In the genomic region with DNA sequence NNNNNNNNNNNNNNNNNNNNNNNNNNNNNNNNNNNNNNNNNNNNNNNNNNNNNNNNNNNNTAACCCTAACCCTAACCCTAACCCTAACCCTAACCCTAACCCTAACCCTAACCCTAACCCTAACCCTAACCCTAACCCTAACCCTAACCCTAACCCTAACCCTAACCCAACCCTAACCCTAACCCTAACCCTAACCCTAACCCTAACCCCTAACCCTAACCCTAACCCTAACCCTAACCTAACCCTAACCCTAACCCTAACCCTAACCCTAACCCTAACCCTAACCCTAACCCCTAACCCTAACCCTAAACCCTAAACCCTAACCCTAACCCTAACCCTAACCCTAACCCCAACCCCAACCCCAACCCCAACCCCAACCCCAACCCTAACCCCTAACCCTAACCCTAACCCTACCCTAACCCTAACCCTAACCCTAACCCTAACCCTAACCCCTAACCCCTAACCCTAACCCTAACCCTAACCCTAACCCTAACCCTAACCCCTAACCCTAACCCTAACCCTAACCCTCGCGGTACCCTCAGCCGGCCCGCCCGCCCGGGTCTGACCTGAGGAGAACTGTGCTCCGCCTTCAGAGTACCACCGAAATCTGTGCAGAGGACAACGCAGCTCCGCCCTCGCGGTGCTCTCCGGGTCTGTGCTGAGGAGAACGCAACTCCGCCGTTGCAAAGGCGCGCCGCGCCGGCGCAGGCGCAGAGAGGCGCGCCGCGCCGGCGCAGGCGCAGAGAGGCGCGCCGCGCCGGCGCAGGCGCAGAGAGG, we compare ENCODE assay signal across 12 cellular contexts. TPM values are rescaled to one million over a fixed set of nuclear protein-coding genes. Genes with fewer than 3 reads are reported as not detected.
DNase-seq lines count a peak whose midpoint lies in the region; ATAC-seq, FAIRE-seq and TF ChIP-seq lines count a peak whose summit lies in the region.
"Not testable (repeated sequence)": the region's sequence is repeated elsewhere in the genome, so short reads cannot be mapped to it uniquely, and the experiment has no call there.
"Had no signal": no experiment of that assay in that cellular context is flagged by ENCODE, and none has a peak within 500 bp of the region (broad histone marks: within the 10 kb centered on the region; RNA-seq: fewer than 3 reads in every experiment).

No MANE protein-coding gene starts in this region.

- not testable (repeated sequence) for BruUV-seq in Caco-2 (replicated peaks; lab: Mats Ljungman, UMichigan); K562 (replicated peaks; lab: Mats Ljungman, UMichigan)

- DNase-seq in Caco-2 (peak; percentile 39 to 48), heart left ventricle (peak in 4 of 5 donors; percentile 12 to 38 (median 24)), mesenteric fat pad (ENCODE audit: low spot score) (peak; percentile 62), spleen (peak; percentile 75), transverse colon (peak; percentile 26)
- peak; percentile 27 for DNase-seq in activated CD4-positive, CD25-positive, alpha-beta regulatory T cell treated with anti-CD3 and anti-CD28 coated beads, Interleukin-2, amount 50 U/mL, for 72 hours
- peak; percentile 16 to 25 for DNase-seq in activated T-cell treated with anti-CD3 and anti-CD28 coated beads, Interleukin-2, amount 50 U/mL, for 48 hours
- DNase-seq in K562 (ENCODE audit: extremely low read depth in 1 of 4, low spot score in 3 of 4), result not testable (repeated sequence)

- H3K9ac ChIP-seq in K562 (ENCODE audit: insufficient read depth in 1 of 2, low read depth in 2 of 2, low read length in 2 of 2), result not testable (repeated sequence)

- not testable (repeated sequence) for TF ChIP-seq RAD21 in K562 (CRISPR knock-in tag; conservative IDR thresholded peaks at IDR 0.05 in 1 of 2, IDR thresholded peaks at IDR 0.05 in 1 of 2)

- H3K36me3 ChIP-seq in Caco-2 (ENCODE audit: control insufficient read depth, insufficient read depth, low read length); K562 (ENCODE audit: control insufficient read depth, insufficient read depth, low read length); heart left ventricle; spleen; transverse colon: not testable (repeated sequence)

- not testable (repeated sequence) for FAIRE-seq in K562 (lab: Jason Lieb, UNC)

- H3K4me3 Mint-ChIP-seq in Caco-2 (ENCODE audit: unreplicated experiment), result not testable (repeated sequence)

- not testable (repeated sequence) for H3K4me3 ChIP-seq in Caco-2 (ENCODE audit: low read depth, low read length); K562; heart left ventricle; spleen; transverse colon

- H3K27ac ChIP-seq in K562 (ENCODE audit: extremely low read depth, low read depth, low read length); heart left ventricle; spleen; transverse colon: not testable (repeated sequence)

- not testable (repeated sequence) for H3K9me1 ChIP-seq in K562 (ENCODE audit: control insufficient read depth, insufficient read depth, low read length)

- CTCF ChIA-PET in Caco-2 (lab: Charles Lee); K562 (lab: Yijun Ruan, JAX; ENCODE audit: low intra/inter-chr PET ratio): not testable (repeated sequence)

- not testable (repeated sequence) for H3K36me3 Mint-ChIP-seq in Caco-2 (ENCODE audit: insufficient read depth, unreplicated experiment)

- POLR2A ChIA-PET in Caco-2 (lab: Charles Lee); K562 (lab: Yijun Ruan, JAX): not testable (repeated sequence)

- intact Hi-C loops in Caco-2 (cut with micrococcal nuclease; ENCODE audit: unreplicated experiment); K562 (cut with micrococcal nuclease); heart left ventricle (cut with DNase I); spleen (cut with DNase I; ENCODE audit: low total_unique reads); transverse colon (cut with DNase I; ENCODE audit: low total_unique reads): not testable (repeated sequence)

- H3K4me2 ChIP-seq in K562 (ENCODE audit: insufficient read depth, low read length), result not testable (repeated sequence)

- WGBS in K562 (ENCODE audit: insufficient coverage, low coverage, missing lambda C conversion rate), result no CpG with 5 or more reads among the region's 37 CpGs
- 47 to 89% (median 60%) methylated on average over 22 to 27 of the region's 37 CpGs; no CpG with 5 or more reads in 1 of the 4 donors for WGBS in heart left ventricle, 4 donors
- 71 to 82% (median 79%) methylated on average over 16 to 24 of the region's 37 CpGs; no CpG with 5 or more reads in 2 of the 5 donors for WGBS in spleen, 5 donors
- no CpG with 5 or more reads among the region's 37 CpGs for WGBS in transverse colon (ENCODE audit: low coverage in 1 of 2), 2 donors

- TF ChIP-seq EP300 in K562 (IDR thresholded peaks at IDR 0.05; ENCODE audit: low read length); transverse colon (IDR thresholded peaks at IDR 0.05; ENCODE audit: low read depth): not testable (repeated sequence)

- not testable (repeated sequence) for H3K27me3 Mint-ChIP-seq in Caco-2 (ENCODE audit: insufficient read depth, unreplicated experiment)

- not testable (repeated sequence) for TF ChIP-seq CTCF in Caco-2 (IDR thresholded peaks at IDR 0.05; ENCODE audit: insufficient read depth in 1 of 2, low read depth in 1 of 2, low read length in 1 of 2, severe bottlenecking in 1 of 2, unreplicated experiment in 1 of 2); K562 (IDR thresholded peaks at IDR 0.05 in 2 of 3, conservative IDR thresholded peaks at IDR 0.05 in 1 of 3; ENCODE audit: insufficient read depth in 2 of 3, low read depth in 1 of 3, low read length in 3 of 3); heart left ventricle (IDR thresholded peaks at IDR 0.05); spleen (IDR thresholded peaks at IDR 0.05 in 8 of 11, conservative IDR thresholded peaks at IDR 0.05 in 3 of 11); transverse colon (IDR thresholded peaks at IDR 0.05)

- H3K79me2 ChIP-seq in K562 (ENCODE audit: control insufficient read depth, insufficient read depth, low read length), result not testable (repeated sequence)

- not testable (repeated sequence) for H2AFZ ChIP-seq in K562 (ENCODE audit: low read depth, low read length)

- ATAC-seq in K562, result not testable (repeated sequence)
- peak in 3 of 4 donors; percentile 45 to 83 (median 79) for ATAC-seq in heart left ventricle

- TF ChIP-seq POLR2A in K562 (conservative IDR thresholded peaks at IDR 0.05); heart left ventricle (IDR thresholded peaks at IDR 0.05); spleen (IDR thresholded peaks at IDR 0.05); transverse colon (IDR thresholded peaks at IDR 0.05): not testable (repeated sequence)

- H3K27ac Mint-ChIP-seq in Caco-2 (ENCODE audit: unreplicated experiment), result not testable (repeated sequence)

- H4K20me1 ChIP-seq in K562 (replicated peaks; ENCODE audit: control insufficient read depth, insufficient read depth, low read length), result not testable (repeated sequence)

- H3K4me1 Mint-ChIP-seq in Caco-2 (ENCODE audit: low read depth, unreplicated experiment), result not testable (repeated sequence)

- H3K9me3 Mint-ChIP-seq in Caco-2 (ENCODE audit: unreplicated experiment), result not testable (repeated sequence)

- in situ Hi-C loops in K562 (cut with MboI); transverse colon (cut with MboI; ENCODE audit: low pct_ligation_motif_present in 1 of 4, low pct_unique_long_range_greater_than_20kb in 1 of 4, low sequenced_read_pairs in 3 of 4): not testable (repeated sequence)

- H3K4me1 ChIP-seq in Caco-2; K562 (replicated peaks in 1 of 2; ENCODE audit: control insufficient read depth in 2 of 2, insufficient read depth in 2 of 2, low read length in 2 of 2); heart left ventricle; spleen; transverse colon: not testable (repeated sequence)

- H3K27me3 ChIP-seq in Caco-2 (replicated peaks; ENCODE audit: control insufficient read depth, insufficient read depth, low read length); K562 (ENCODE audit: control insufficient read depth in 2 of 2, insufficient read depth in 2 of 2, low read length in 2 of 2); heart left ventricle; spleen (replicated peaks in 1 of 7); transverse colon: not testable (repeated sequence)

- H3K9me3 ChIP-seq in Caco-2; K562 (replicated peaks; ENCODE audit: control insufficient read depth, insufficient read depth, low read depth, low read length); heart left ventricle; spleen; transverse colon: not testable (repeated sequence)

RNA-seq across cellular contexts. Expression of gene OR4F5, which starts 55.1 kb away (rescaled TPM):
- total RNA-seq in Caco-2 (2022), result not detected in 2 replicates
- total RNA-seq in K562 (2011; cell fraction: chromatin; rRNA removed; ENCODE audit: low replicate concordance), result not detected in 2 replicates
- not detected in 2 replicates for total RNA-seq in K562 (2011; cell fraction: nucleolus; rRNA removed)
- not detected in 2 replicates for total RNA-seq in K562 (2011; cell fraction: nucleoplasm; rRNA removed)
- 0.08 TPM in 1 of 2 replicates, not detected in the other for total RNA-seq in K562 (2014; rRNA removed)
- not detected in 2 replicates for total RNA-seq in K562 (2014; rRNA removed; fragmentation: Illumina TruSeq; extraction: Trizol)
- not detected in 2 replicates for total RNA-seq in K562 (2015; rRNA removed; fragmentation: Illumina TruSeq; extraction: Trizol)
- total RNA-seq in K562 (2021), result not detected in 2 replicates
- polyA plus RNA-seq in K562 (2011; rRNA removed), result not detected in 2 replicates
- polyA plus RNA-seq in K562 (2011; cell fraction: cytosol; rRNA removed), result not detected in 2 replicates
- not detected in 2 replicates for polyA plus RNA-seq in K562 (2011; cell fraction: nucleus; rRNA removed)
- not detected in 2 replicates for polyA plus RNA-seq in K562 (2012)
- not detected in 2 replicates for polyA plus RNA-seq in K562 (2014; fragmentation: Illumina TruSeq; extraction: Trizol)
- polyA plus RNA-seq in K562 (2014; fragmentation: Nextera tagmentation; extraction: Ambion mirVana), result under 1 TPM in 1 of 2 experiments, not detected in 1; 0.20 TPM
- polyA plus RNA-seq in K562 (2014; rRNA removed), result not detected in 2 replicates
- polyA minus RNA-seq in K562 (2011; rRNA and poly(A)+ RNA removed), result not detected in 2 replicates
- polyA minus RNA-seq in K562 (2011; cell fraction: cytosol; rRNA and poly(A)+ RNA removed), result not detected in 2 replicates
- not detected in 2 replicates for polyA minus RNA-seq in K562 (2011; cell fraction: nucleus; rRNA and poly(A)+ RNA removed)
- total RNA-seq in heart left ventricle, result not detected
- not detected for polyA plus RNA-seq in heart left ventricle
- total RNA-seq in mesenteric fat pad, result not detected
- not detected for total RNA-seq in spleen
- polyA plus RNA-seq in spleen, result not detected
- total RNA-seq in transverse colon, result not detected
- total RNA-seq: breast epithelium, fibroblast of lung, H9, urinary bladder had no signal
- polyA plus RNA-seq: fibroblast of lung, urinary bladder had no signal
